ENCODE assay signal across 1 cellular context in genomic region chr11:19071255-19071654, GRCh38.
TF ChIP-seq lines count a peak whose summit lies in the region.

No MANE protein-coding gene starts in this region.

TF ChIP-seq in HepG2, 621 proteins besides CTCF, POLR2A, EP300 and RAD21 (continued from another document):
- no peak for TF ChIP-seq ZBTB4 (CRISPR knock-in tag; IDR thresholded peaks at IDR 0.05; ENCODE audit: borderline replicate concordance)
- no peak for TF ChIP-seq HMG20A (CRISPR knock-in tag; IDR thresholded peaks at IDR 0.05; ENCODE audit: borderline replicate concordance)
- peak; percentile 27; the same call in 1 of the 2 replicates for TF ChIP-seq SALL1 (CRISPR knock-in tag; IDR thresholded peaks at IDR 0.05)
- TF ChIP-seq SMC3 (IDR thresholded peaks at IDR 0.05; ENCODE audit: low read length): peak; percentile 88
- TF ChIP-seq ZNF230 (CRISPR knock-in tag; IDR thresholded peaks at IDR 0.05): no peak
- TF ChIP-seq ELF3 (CRISPR knock-in tag; IDR thresholded peaks at IDR 0.05): 0 out of 2 replicates have a peak, but pooled peaks have one; percentile 16
- TF ChIP-seq ZNF614 (CRISPR knock-in tag; IDR thresholded peaks at IDR 0.05; ENCODE audit: borderline replicate concordance): 0 out of 2 replicates have a peak, but pooled peaks have one; percentile 29
- peak; percentile 61; the same call in 1 of the 2 replicates for TF ChIP-seq CEBPB (IDR thresholded peaks at IDR 0.05; ENCODE audit: borderline replicate concordance, low read depth, low read length)
- TF ChIP-seq CEBPG (CRISPR knock-in tag; IDR thresholded peaks at IDR 0.05): peak; percentile 58
TF ChIP-seq in HepG2: peak in this region for 37.
